In the genomic region with DNA sequence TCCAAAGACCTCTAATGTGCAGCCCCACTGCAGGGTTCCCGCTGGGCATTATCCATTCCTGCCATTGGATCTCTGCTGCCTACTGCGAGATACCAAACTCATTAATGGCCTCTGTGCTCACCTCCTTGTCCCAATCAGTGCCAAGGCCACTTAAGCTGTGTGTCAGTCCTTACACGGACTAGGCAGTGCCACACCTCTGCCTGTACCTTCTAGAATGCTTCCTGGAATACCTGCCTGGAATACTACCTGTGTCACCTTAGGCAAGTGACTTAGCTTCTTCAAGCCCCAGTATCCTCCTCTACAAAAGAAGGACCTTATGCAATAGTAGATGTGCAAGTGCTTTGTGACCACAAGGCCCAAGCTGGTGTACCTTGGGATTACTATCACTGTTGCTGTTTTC, we compare ENCODE assay signal across 21 cellular contexts.
DNase-seq lines count a peak whose midpoint lies in the region; ATAC-seq and TF ChIP-seq lines count a peak whose summit lies in the region.
"Had no signal": no experiment of that assay in that cellular context is flagged by ENCODE, and none has a peak within 500 bp of the region (broad histone marks: within the 10 kb centered on the region; RNA-seq: fewer than 3 reads in every experiment).

No MANE protein-coding gene starts in this region.

- H3K27me3 ChIP-seq in lower lobe of right lung (ENCODE audit: low read depth) (peaks cover 7% of the 10 kb centered on the region), neuronal stem cell (ENCODE audit: control insufficient read depth in 3 of 3, insufficient read depth in 3 of 3, low read depth in 1 of 3, low read length in 3 of 3) (peaks cover 0 to 9% (median 0%) of the 10 kb centered on the region in 3 experiments)
- H3K27me3 ChIP-seq: BE2C had no signal

- no peak overlapping the region for H3K4ac ChIP-seq in neuronal stem cell (ENCODE audit: low read length)

- no peaks in the 10 kb centered on the region for H3K9me3 ChIP-seq in lower lobe of right lung
- peaks cover 0 to 1% of the 10 kb centered on the region in 2 donors for H3K9me3 ChIP-seq in neuronal stem cell (replicated peaks in 1 of 2; ENCODE audit: control insufficient read depth in 2 of 2, insufficient read depth in 1 of 2, low read depth in 1 of 2, low read length in 2 of 2)
- H3K9me3 ChIP-seq: BE2C, HAP-1 had no signal

- peak overlapping the region; percentile 65 for H3K27ac ChIP-seq in C4-2B
- no peak overlapping the region for H3K27ac ChIP-seq in lower lobe of right lung
- no peak overlapping the region for H3K27ac ChIP-seq in neuronal stem cell (replicated peaks; ENCODE audit: low read length)
- H3K27ac ChIP-seq: 22Rv1; BLaER1 treated with 17β-estradiol and CSF1 and Interleukin-3, amounts not matched to agents 10 nM and 100 nM; GM23248 had no signal

- DNase-seq in lower lobe of right lung (no peak), neuronal stem cell (ENCODE audit: low spot score) (no peak), NCI-H1930 (lab: John Stamatoyannopoulos, UW) (no peak), amygdala (lab: John Stamatoyannopoulos, UW) (no peak)
- no peak for DNase-seq in activated effector memory CD4-positive, alpha-beta T cell treated with Interleukin-2 at 50 U/mL for 16 hours
- no peak for DNase-seq in activated CD8-positive, alpha-beta memory T cell treated with anti-CD3 and anti-CD28 coated beads, Interleukin-2, amount 50 U/mL, for 48 hours
- DNase-seq: AML-193; BE2C; Calu3; CD4-positive, alpha-beta memory T cell; COR-L47; DMS53; DMS79 treated with DMSO at 0.1 percent for 48 hours; GF-D8; GM23248; HFFc6 had no signal

- no peak overlapping the region for H2BK12ac ChIP-seq in neuronal stem cell (ENCODE audit: low read length)

- H3K4me2 ChIP-seq in neuronal stem cell (ENCODE audit: insufficient read depth, low read length, poor library complexity, severe bottlenecking), result no peak overlapping the region

- no peak overlapping the region for H3K23ac ChIP-seq in neuronal stem cell (ENCODE audit: low read depth, low read length, poor library complexity)

- H3K4me1 ChIP-seq in lower lobe of right lung, result peaks cover 20% of the 10 kb centered on the region
- peaks cover 8 to 10% of the 10 kb centered on the region in 2 donors for H3K4me1 ChIP-seq in neuronal stem cell (ENCODE audit: control insufficient read depth in 2 of 2, insufficient read depth in 1 of 2, low read depth in 1 of 2, low read length in 2 of 2)
- H3K4me1 ChIP-seq: BE2C, HAP-1 had no signal

- H2AK5ac ChIP-seq in neuronal stem cell (ENCODE audit: low read depth, low read length), result no peak overlapping the region

- WGBS in neuronal stem cell (ENCODE audit: extremely low coverage in 2 of 2, insufficient read length in 2 of 2, insufficient replicate concordance in 1 of 2), 2 donors, result no CpG with 5 or more reads among the region's 3 CpGs

- H2BK15ac ChIP-seq in neuronal stem cell (ENCODE audit: low read length), result no peak overlapping the region

- no peak overlapping the region for H3K14ac ChIP-seq in neuronal stem cell (ENCODE audit: low read length)

- H2AFZ ChIP-seq in neuronal stem cell (ENCODE audit: low read length), result no peak overlapping the region
- H2AFZ ChIP-seq: GM23248 had no signal

- H2BK5ac ChIP-seq in neuronal stem cell (ENCODE audit: low read length), result no peak overlapping the region

- H3K9ac ChIP-seq in neuronal stem cell (ENCODE audit: low read depth, low read length, poor library complexity), result no peak overlapping the region
- H3K9ac ChIP-seq: BLaER1 treated with 17β-estradiol and CSF1 and Interleukin-3, amounts not matched to agents 10 nM and 100 nM; GM23248 had no signal

- no peak for TF ChIP-seq CTCF in C4-2B (conservative IDR thresholded peaks at IDR 0.05)
- TF ChIP-seq CTCF in lower lobe of right lung (IDR thresholded peaks at IDR 0.05), result no peak

- no peak overlapping the region for H2BK120ac ChIP-seq in neuronal stem cell (ENCODE audit: low read depth, low read length)

- no peaks in the 10 kb centered on the region for H3K79me1 ChIP-seq in neuronal stem cell (ENCODE audit: low read depth, low read length)

- H3K4me3 ChIP-seq in lower lobe of right lung (no peak overlapping the region), neuronal stem cell (ENCODE audit: low read length in 2 of 2) (no peak overlapping the region)
- H3K4me3 ChIP-seq: BLaER1 treated with 17β-estradiol and CSF1 and Interleukin-3, amounts not matched to agents 10 nM and 100 nM; GM23248; HAP-1 had no signal

- intact Hi-C loops in lower lobe of right lung (cut with DNase I), result loop anchor here (10.0 kb wide), 1 partner anchor 177 kb away; no protein-coding TSS in a partner anchor

- no peak overlapping the region for H4K91ac ChIP-seq in neuronal stem cell (ENCODE audit: low read depth, low read length, poor library complexity)

- peak overlapping the region; percentile 13 for H3K18ac ChIP-seq in neuronal stem cell (ENCODE audit: low read length)

- H4K8ac ChIP-seq in neuronal stem cell (ENCODE audit: low read depth, low read length), result no peak overlapping the region

- ATAC-seq in esophagus mucosa (peak; percentile 68), lower lobe of right lung (peak; percentile 15 to 22)

- H3K36me3 ChIP-seq in lower lobe of right lung (no peaks in the 10 kb centered on the region), neuronal stem cell (replicated peaks in 1 of 2; ENCODE audit: control insufficient read depth in 2 of 2, insufficient read depth in 2 of 2, low read length in 2 of 2) (no peaks in the 10 kb centered on the region)
- H3K36me3 ChIP-seq: BE2C; BLaER1 treated with 17β-estradiol and CSF1 and Interleukin-3, amounts not matched to agents 10 nM and 100 nM; HAP-1 had no signal
